Comparison of ENCODE assay signal across 18 cellular contexts in the genomic region with DNA sequence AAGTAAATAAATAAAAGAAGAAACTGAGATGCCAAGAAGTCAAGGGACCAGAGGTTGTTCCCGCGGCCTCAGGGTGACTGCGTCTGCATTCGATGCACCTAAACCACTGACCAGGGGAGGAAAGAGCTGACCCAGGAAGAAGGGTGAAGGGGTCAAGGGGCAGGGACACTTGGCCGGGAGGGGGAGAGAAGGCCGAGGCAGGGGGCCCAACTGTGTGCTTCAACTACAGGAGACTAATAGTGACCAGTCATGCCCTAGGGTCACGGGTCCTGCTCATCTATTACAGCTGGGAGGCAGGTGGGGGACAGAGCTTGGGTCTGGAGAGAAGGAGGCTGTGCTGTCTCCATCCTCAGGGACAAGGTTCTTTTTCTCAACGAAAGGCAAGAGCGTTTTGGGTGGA.
"Had no signal": no experiment of that assay in that cellular context is flagged by ENCODE, and none has a peak within 500 bp of the region (broad histone marks: within the 10 kb centered on the region; RNA-seq: fewer than 3 reads in every experiment).

No MANE protein-coding gene starts in this region.

- H3K27ac Mint-ChIP-seq: endodermal cell; stimulated activated memory B cell treated with anti-CD40 and anti-IgM and Interleukin-4, amounts not matched to agents 10 μg/mL and 1 μg/mL and 100 μg/mL, for 72 hours; stimulated activated naive CD8-positive, alpha-beta T cell treated with anti-CD3 and anti-CD28 coated beads, Interleukin-15, Interleukin-2, amounts not matched to agents 100 ng/mL and 50 ng/mL, for 24 hours had no signal

- H3K4me3 ChIP-seq: cardiac muscle cell, colonic mucosa, tibial artery, upper lobe of left lung, vagina had no signal

- H3K36me3 ChIP-seq: cardiac muscle cell, colonic mucosa, vagina had no signal

- H3K4me1 Mint-ChIP-seq: endodermal cell; stimulated activated memory B cell treated with anti-CD40 and anti-IgM and Interleukin-4, amounts not matched to agents 10 μg/mL and 1 μg/mL and 100 μg/mL, for 72 hours had no signal

- H3K4me1 ChIP-seq: colonic mucosa had no signal

- H3K27ac ChIP-seq: cardiac muscle cell, colonic mucosa, neutrophil, vagina had no signal

- DNase-seq: cerebellar nuclear complex; colonic mucosa; effector CD4-positive, alpha-beta T cell; endodermal cell; immature natural killer cell; left colon; midbrain; stimulated activated CD4-positive, alpha-beta T cell treated with anti-CD3 and anti-CD28 coated beads, Interleukin-15, amount 100 ng/mL, for 24 hours; stimulated activated CD4-positive, alpha-beta T cell treated with anti-CD3 and anti-CD28 coated beads, Interleukin-1b, Interleukin-23, amount 100 ng/mL, for 48 hours; stimulated activated CD4-positive, alpha-beta T cell treated with anti-CD3 and anti-CD28 coated beads, Interleukin-4, amount 100 ng/mL, for 24 hours; tibial artery; upper lobe of left lung had no signal

- H3K4me3 Mint-ChIP-seq: endodermal cell; immature natural killer cell; natural killer cell treated with Interleukin-12 subunit alpha and Interleukin-12 subunit beta and Interleukin-15 and Interleukin-18, amount 100 ng/mL, for 72 hours; stimulated activated memory B cell treated with anti-CD40 and anti-IgM and Interleukin-4, amounts not matched to agents 10 μg/mL and 1 μg/mL and 100 μg/mL, for 72 hours; stimulated activated naive CD8-positive, alpha-beta T cell treated with anti-CD3 and anti-CD28 coated beads, Interleukin-15, Interleukin-2, amounts not matched to agents 100 ng/mL and 50 ng/mL, for 24 hours had no signal

- ATAC-seq: left colon; natural killer cell treated with Interleukin-12 subunit alpha and Interleukin-12 subunit beta and Interleukin-15 and Interleukin-18, amount 100 ng/mL, for 72 hours; stimulated activated memory B cell treated with anti-CD40 and anti-IgM and Interleukin-4, amounts not matched to agents 10 μg/mL and 1 μg/mL and 100 μg/mL, for 72 hours had no signal

- H3K9me3 Mint-ChIP-seq: endodermal cell; immature natural killer cell; natural killer cell treated with Interleukin-12 subunit alpha and Interleukin-12 subunit beta and Interleukin-15 and Interleukin-18, amount 100 ng/mL, for 72 hours; stimulated activated naive CD8-positive, alpha-beta T cell treated with anti-CD3 and anti-CD28 coated beads, Interleukin-15, Interleukin-2, amounts not matched to agents 100 ng/mL and 50 ng/mL, for 24 hours had no signal

- H3K27me3 ChIP-seq: cardiac muscle cell, colonic mucosa, neutrophil, tibial artery, upper lobe of left lung, vagina had no signal

- H3K9me3 ChIP-seq: colonic mucosa, neutrophil, tibial artery, upper lobe of left lung, vagina had no signal

- H3K27me3 Mint-ChIP-seq: natural killer cell treated with Interleukin-12 subunit alpha and Interleukin-12 subunit beta and Interleukin-15 and Interleukin-18, amount 100 ng/mL, for 72 hours; stimulated activated memory B cell treated with anti-CD40 and anti-IgM and Interleukin-4, amounts not matched to agents 10 μg/mL and 1 μg/mL and 100 μg/mL, for 72 hours; stimulated activated naive CD8-positive, alpha-beta T cell treated with anti-CD3 and anti-CD28 coated beads, Interleukin-15, Interleukin-2, amounts not matched to agents 100 ng/mL and 50 ng/mL, for 24 hours had no signal
